In genomic region chr19:7652061-7652641, GRCh38 we compare ENCODE assay signal across 8 cellular contexts. TPM values are rescaled to one million over a fixed set of nuclear protein-coding genes. Genes with fewer than 3 reads are reported as not detected.
DNase-seq lines count a peak whose midpoint lies in the region; ATAC-seq and TF ChIP-seq lines count a peak whose summit lies in the region.

No MANE protein-coding gene starts in this region.

- H3K27me3 ChIP-seq in KMS-11 (ENCODE audit: insufficient read depth, low read depth) (peaks cover 12% of the 10 kb centered on the region; the same call in 1 of the 2 replicates), esophagus squamous epithelium (peaks cover 0 to 19% (median 0%) of the 10 kb centered on the region in 4 donors)
- H3K27me3 ChIP-seq in naive thymus-derived CD4-positive, alpha-beta T cell (ENCODE audit: control insufficient read depth in 2 of 2, insufficient read depth in 2 of 2, low read length in 2 of 2), result no peaks in the 10 kb centered on the region

- H3K4me1 ChIP-seq in KMS-11 (ENCODE audit: low read depth, poor library complexity, severe bottlenecking) (peaks cover 8% of the 10 kb centered on the region), esophagus squamous epithelium (peaks cover 0 to 19% (median 5%) of the 10 kb centered on the region in 3 donors)
- peaks cover 0 to 7% of the 10 kb centered on the region in 2 donors for H3K4me1 ChIP-seq in naive thymus-derived CD4-positive, alpha-beta T cell (ENCODE audit: control insufficient read depth in 2 of 2, insufficient read depth in 2 of 2, low read length in 2 of 2)

- no peak overlapping the region for H3K27ac Mint-ChIP-seq in activated T-cell treated with anti-CD3 and anti-CD28 coated beads, Interleukin-2, amount 50 U/mL, for 72 hours
- peak overlapping the region in 6 of 9 donors; percentile 55 to 85 (median 75) for H3K27ac Mint-ChIP-seq in naive thymus-derived CD4-positive, alpha-beta T cell
- peak overlapping the region; percentile 73 for H3K27ac Mint-ChIP-seq in stimulated activated memory B cell treated with anti-CD40 and anti-IgM and Interleukin-4, amounts not matched to agents 10 μg/mL and 1 μg/mL and 100 μg/mL, for 72 hours

- no peaks in the 10 kb centered on the region for H3K9me3 ChIP-seq in esophagus squamous epithelium
- H3K9me3 ChIP-seq in naive thymus-derived CD4-positive, alpha-beta T cell (ENCODE audit: control insufficient read depth in 2 of 3, low read length in 3 of 3), result no peaks in the 10 kb centered on the region

- peaks cover 32% of the 10 kb centered on the region for H3K4me1 Mint-ChIP-seq in activated T-cell treated with anti-CD3 and anti-CD28 coated beads, Interleukin-2, amount 50 U/mL, for 72 hours (ENCODE audit: low read depth)
- H3K4me1 Mint-ChIP-seq in naive thymus-derived CD4-positive, alpha-beta T cell, result peaks cover 5 to 15% (median 11%) of the 10 kb centered on the region in 7 donors
- H3K4me1 Mint-ChIP-seq in stimulated activated memory B cell treated with anti-CD40 and anti-IgM and Interleukin-4, amounts not matched to agents 10 μg/mL and 1 μg/mL and 100 μg/mL, for 72 hours, result peaks cover 14% of the 10 kb centered on the region

- TF ChIP-seq CTCF in KMS-11 (conservative IDR thresholded peaks at IDR 0.05; ENCODE audit: low read depth, low read length) (peak; percentile 90), esophagus squamous epithelium (IDR thresholded peaks at IDR 0.05) (peak; percentile 95 to 99 (median 98))

- DNase-seq in DMS79 (lab: John Stamatoyannopoulos, UW), result peak; percentile 64
- DNase-seq in RKO (ENCODE audit: low spot score), result peak; percentile 82
- DNase-seq in activated T-cell treated with anti-CD3 and anti-CD28 coated beads, Interleukin-2, amount 50 U/mL, for 72 hours, result peak; percentile 80 to 90
- peak; percentile 24 for DNase-seq in esophagus squamous epithelium (lab: John Stamatoyannopoulos, UW)
- peak; percentile 77 to 91 (median 85) for DNase-seq in naive thymus-derived CD4-positive, alpha-beta T cell

- TF ChIP-seq POLR2A in esophagus squamous epithelium (IDR thresholded peaks at IDR 0.05), result no peak

- H2AFZ ChIP-seq in KMS-11 (ENCODE audit: low read depth), result peak overlapping the region; percentile 85

- POLR2A ChIA-PET in naive thymus-derived CD4-positive, alpha-beta T cell (lab: Charles Lee), result interaction anchor here (1.0 kb wide), 3 partner anchors 14 to 148 kb away, joined by 3 to 4 read pairs (median 3); no protein-coding TSS in a partner anchor

- H3K36me3 ChIP-seq in KMS-11 (ENCODE audit: insufficient read depth) (no peaks in the 10 kb centered on the region), esophagus squamous epithelium (peaks cover 0 to 8% (median 0%) of the 10 kb centered on the region in 3 donors)
- H3K36me3 ChIP-seq in naive thymus-derived CD4-positive, alpha-beta T cell (ENCODE audit: control insufficient read depth in 2 of 3, insufficient read depth in 3 of 3, low read length in 3 of 3), result peaks cover 0 to 4% (median 0%) of the 10 kb centered on the region in 3 experiments

- no peaks in the 10 kb centered on the region for H4K20me1 ChIP-seq in KMS-11 (ENCODE audit: insufficient read depth)

- intact Hi-C loops in esophagus squamous epithelium (cut with DNase I), result no loop called here
- intact Hi-C loops in naive thymus-derived CD4-positive, alpha-beta T cell (cut with micrococcal nuclease), result loop anchor here (1.0 kb wide), 4 partner anchors 27 to 147 kb away; partner anchors contain the start of gene TRAPPC5 (in 1 of the 2)

- H3K9me3 Mint-ChIP-seq in activated T-cell treated with anti-CD3 and anti-CD28 coated beads, Interleukin-2, amount 50 U/mL, for 72 hours, result no peaks in the 10 kb centered on the region
- no peaks in the 10 kb centered on the region for H3K9me3 Mint-ChIP-seq in naive thymus-derived CD4-positive, alpha-beta T cell
- no peaks in the 10 kb centered on the region for H3K9me3 Mint-ChIP-seq in stimulated activated memory B cell treated with anti-CD40 and anti-IgM and Interleukin-4, amounts not matched to agents 10 μg/mL and 1 μg/mL and 100 μg/mL, for 72 hours

- peak; percentile 88 to 89 for ATAC-seq in activated T-cell treated with anti-CD3 and anti-CD28 coated beads, Interleukin-2, amount 50 U/mL, for 72 hours (replicated peaks in 1 of 2)
- ATAC-seq in naive thymus-derived CD4-positive, alpha-beta T cell, result peak; percentile 91
- peak; percentile 87 for ATAC-seq in stimulated activated memory B cell treated with anti-CD40 and anti-IgM and Interleukin-4, amounts not matched to agents 10 μg/mL and 1 μg/mL and 100 μg/mL, for 72 hours
- ATAC-seq in HG03108 (IDR thresholded peaks at IDR 0.05; ENCODE audit: unreplicated experiment), result no peak

- H3K4me3 ChIP-seq in KMS-11 (IDR thresholded peaks at IDR 0.05; ENCODE audit: insufficient read depth, low read depth, low read length) (no peak overlapping the region), esophagus squamous epithelium (peak overlapping the region in 3 of 4 donors; percentile 14 to 56 (median 19))
- H3K4me3 ChIP-seq in naive thymus-derived CD4-positive, alpha-beta T cell (ENCODE audit: low read length), result peak overlapping the region; percentile 49

- H3K4me2 ChIP-seq in KMS-11, result peak overlapping the region; percentile 68

- CTCF ChIA-PET in naive thymus-derived CD4-positive, alpha-beta T cell (lab: Charles Lee), result interaction anchor here (0.9 to 3.2 kb wide), 3 partner anchors 17 to 148 kb away, joined by 4 to 12 read pairs (median 5); partner anchors contain the start of gene TRAPPC5

- no peak overlapping the region for H3K27ac ChIP-seq in KMS-11
- peak overlapping the region in 2 of 4 donors; percentile 29 to 63 for H3K27ac ChIP-seq in esophagus squamous epithelium
- peak overlapping the region; percentile 37 for H3K27ac ChIP-seq in naive thymus-derived CD4-positive, alpha-beta T cell (ENCODE audit: low read depth, low read length)

- H3K27me3 Mint-ChIP-seq in activated T-cell treated with anti-CD3 and anti-CD28 coated beads, Interleukin-2, amount 50 U/mL, for 72 hours (ENCODE audit: low read depth), result peaks cover 4% of the 10 kb centered on the region
- H3K27me3 Mint-ChIP-seq in naive thymus-derived CD4-positive, alpha-beta T cell, result peaks cover 0 to 6% (median 0%) of the 10 kb centered on the region in 5 donors
- no peaks in the 10 kb centered on the region for H3K27me3 Mint-ChIP-seq in stimulated activated memory B cell treated with anti-CD40 and anti-IgM and Interleukin-4, amounts not matched to agents 10 μg/mL and 1 μg/mL and 100 μg/mL, for 72 hours

- H3K36me3 Mint-ChIP-seq in activated T-cell treated with anti-CD3 and anti-CD28 coated beads, Interleukin-2, amount 50 U/mL, for 72 hours (ENCODE audit: insufficient read depth in 2 of 2), result no peaks in the 10 kb centered on the region
- peaks cover 0 to 4% (median 0%) of the 10 kb centered on the region in 5 donors for H3K36me3 Mint-ChIP-seq in naive thymus-derived CD4-positive, alpha-beta T cell
- H3K36me3 Mint-ChIP-seq in stimulated activated memory B cell treated with anti-CD40 and anti-IgM and Interleukin-4, amounts not matched to agents 10 μg/mL and 1 μg/mL and 100 μg/mL, for 72 hours, result peaks cover 9% of the 10 kb centered on the region

- 1 to 4% methylated on average over 23 to 26 of the region's 28 CpGs for WGBS in esophagus squamous epithelium, 2 donors

- H3K9ac ChIP-seq in KMS-11, result no peak overlapping the region; the same call in 1 of the 2 replicates

- H3K79me2 ChIP-seq in KMS-11 (ENCODE audit: insufficient read depth, low read depth), result no peaks in the 10 kb centered on the region

- peak overlapping the region; percentile 75 to 82 for H3K4me3 Mint-ChIP-seq in activated T-cell treated with anti-CD3 and anti-CD28 coated beads, Interleukin-2, amount 50 U/mL, for 72 hours
- peak overlapping the region; percentile 60 to 86 (median 81) for H3K4me3 Mint-ChIP-seq in naive thymus-derived CD4-positive, alpha-beta T cell
- peak overlapping the region; percentile 72 for H3K4me3 Mint-ChIP-seq in stimulated activated memory B cell treated with anti-CD40 and anti-IgM and Interleukin-4, amounts not matched to agents 10 μg/mL and 1 μg/mL and 100 μg/mL, for 72 hours

RNA-seq across cellular contexts. Expression of gene STXBP2, which starts 15.2 kb away (rescaled TPM):
- 100 to 1,000 TPM; 132 TPM for total RNA-seq in activated T-cell treated with anti-CD3 and anti-CD28 coated beads, Interleukin-2, amount 50 U/mL, for 72 hours
- 10 to 100 TPM; 44.7 to 76.6 (median 55.2) TPM for total RNA-seq in esophagus squamous epithelium
- 100 to 1,000 TPM; 158 to 411 (median 187) TPM for total RNA-seq in naive thymus-derived CD4-positive, alpha-beta T cell
- 10 to 100 TPM; 52.8 to 61.1 TPM for polyA plus RNA-seq in naive thymus-derived CD4-positive, alpha-beta T cell

RNA-seq across cellular contexts. Expression of gene RETN, which starts 16.7 kb away (rescaled TPM):
- total RNA-seq in activated T-cell treated with anti-CD3 and anti-CD28 coated beads, Interleukin-2, amount 50 U/mL, for 72 hours, result not detected
- total RNA-seq in esophagus squamous epithelium, result 10 to 100 TPM in 1 of 4 donors, not detected in 3; 28.1 TPM
- total RNA-seq in naive thymus-derived CD4-positive, alpha-beta T cell, result 1 to 10 TPM in 1 of 5 experiments, not detected in 4; 3.4 TPM
- polyA plus RNA-seq in naive thymus-derived CD4-positive, alpha-beta T cell, result not detected

RNA-seq across cellular contexts. Expression of gene PCP2, which starts 18.6 kb away (rescaled TPM):
- 1 to 10 TPM; 1.9 to 2.2 TPM for total RNA-seq in activated T-cell treated with anti-CD3 and anti-CD28 coated beads, Interleukin-2, amount 50 U/mL, for 72 hours
- under 1 TPM in 2 of 4 donors, not detected in 2; 0.53 to 0.57 TPM for total RNA-seq in esophagus squamous epithelium
- 10 to 100 TPM in 1 of 5 experiments, 1 to 10 TPM in 4; 2.2 to 13.4 (median 5.4) TPM for total RNA-seq in naive thymus-derived CD4-positive, alpha-beta T cell
- not detected for polyA plus RNA-seq in naive thymus-derived CD4-positive, alpha-beta T cell

RNA-seq across cellular contexts. Expression of gene PET100, which starts 22.6 kb away (rescaled TPM):
- 10 to 100 TPM; 65.5 to 74.0 TPM for total RNA-seq in activated T-cell treated with anti-CD3 and anti-CD28 coated beads, Interleukin-2, amount 50 U/mL, for 72 hours
- total RNA-seq in esophagus squamous epithelium, result 10 to 100 TPM; 22.9 to 43.1 (median 25.7) TPM
- 100 to 1,000 TPM; 112 to 134 (median 117) TPM for total RNA-seq in naive thymus-derived CD4-positive, alpha-beta T cell
- polyA plus RNA-seq in naive thymus-derived CD4-positive, alpha-beta T cell, result 100 to 1,000 TPM; 158 to 274 TPM

RNA-seq across cellular contexts. Expression of gene XAB2, which starts 22.8 kb away (rescaled TPM):
- total RNA-seq in activated T-cell treated with anti-CD3 and anti-CD28 coated beads, Interleukin-2, amount 50 U/mL, for 72 hours, result 10 to 100 TPM; 53.3 to 59.3 TPM
- total RNA-seq in esophagus squamous epithelium, result 10 to 100 TPM; 20.3 to 34.1 (median 27.8) TPM
- total RNA-seq in naive thymus-derived CD4-positive, alpha-beta T cell, result 10 to 100 TPM; 49.3 to 79.8 (median 76.4) TPM
- polyA plus RNA-seq in naive thymus-derived CD4-positive, alpha-beta T cell, result 10 to 100 TPM in 1 of 2 donors, 1 to 10 TPM in 1; 6.4 to 11.9 TPM

Comparison
In these comparisons a context has a peak if more than half of its experiments do, and no peak if none do; other contexts are left out.
1. DNase-seq: peak in every context shown above with its lines; median percentile 85 in activated T-cell treated with anti-CD3 and anti-CD28 coated beads, Interleukin-2, amount 50 U/mL, for 72 hours; 85 in naive thymus-derived CD4-positive, alpha-beta T cell; 82 in RKO; 64 in DMS79; 24 in esophagus squamous epithelium.